1 cellular context compared by ENCODE assay signal in genomic region chr10:48885376-48885775, GRCh38.
TF ChIP-seq lines count a peak whose summit lies in the region.

No MANE protein-coding gene starts in this region.

TF ChIP-seq in GM12878, 131 proteins besides CTCF, POLR2A, EP300 and RAD21 (continued from another document):
- TF ChIP-seq HSF1 (IDR thresholded peaks at IDR 0.05; ENCODE audit: low read depth, low read length) (no peak), BHLHE40 (IDR thresholded peaks at IDR 0.05; ENCODE audit: borderline replicate concordance in 1 of 2, low read depth in 2 of 2, low read length in 1 of 2) (no peak), CREB1 (IDR thresholded peaks at IDR 0.05; ENCODE audit: low read depth) (no peak), RBBP5 (conservative IDR thresholded peaks at IDR 0.05) (no peak), MTA2 (IDR thresholded peaks at IDR 0.05; ENCODE audit: low read depth) (no peak), IKZF2 (IDR thresholded peaks at IDR 0.05) (no peak)
- TF ChIP-seq, protein P1, sequence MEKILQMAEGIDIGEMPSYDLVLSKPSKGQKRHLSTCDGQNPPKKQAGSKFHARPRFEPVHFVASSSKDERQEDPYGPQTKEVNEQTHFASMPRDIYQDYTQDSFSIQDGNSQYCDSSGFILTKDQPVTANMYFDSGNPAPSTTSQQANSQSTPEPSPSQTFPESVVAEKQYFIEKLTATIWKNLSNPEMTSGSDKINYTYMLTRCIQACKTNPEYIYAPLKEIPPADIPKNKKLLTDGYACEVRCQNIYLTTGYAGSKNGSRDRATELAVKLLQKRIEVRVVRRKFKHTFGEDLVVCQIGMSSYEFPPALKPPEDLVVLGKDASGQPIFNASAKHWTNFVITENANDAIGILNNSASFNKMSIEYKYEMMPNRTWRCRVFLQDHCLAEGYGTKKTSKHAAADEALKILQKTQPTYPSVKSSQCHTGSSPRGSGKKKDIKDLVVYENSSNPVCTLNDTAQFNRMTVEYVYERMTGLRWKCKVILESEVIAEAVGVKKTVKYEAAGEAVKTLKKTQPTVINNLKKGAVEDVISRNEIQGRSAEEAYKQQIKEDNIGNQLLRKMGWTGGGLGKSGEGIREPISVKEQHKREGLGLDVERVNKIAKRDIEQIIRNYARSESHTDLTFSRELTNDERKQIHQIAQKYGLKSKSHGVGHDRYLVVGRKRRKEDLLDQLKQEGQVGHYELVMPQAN (conservative IDR thresholded peaks at IDR 0.05) = no peak
